ENCODE assay signal across 8 cellular contexts in genomic region chr14:95534299-95535225, GRCh38. TPM values are rescaled to one million over a fixed set of nuclear protein-coding genes. Genes with fewer than 3 reads are reported as not detected.
DNase-seq lines count a peak whose midpoint lies in the region; ATAC-seq and TF ChIP-seq lines count a peak whose summit lies in the region.

TSS of gene GLRX5 (plus strand) at chr14:95535050. CDS start at chr14:95535090, 40 bp downstream.

- H3K27ac Mint-ChIP-seq in activated T-helper 17 cell treated with anti-CD3 and anti-CD28 coated beads, Interleukin-2, amount 50 U/mL, for 72 hours = peak within 1 kb of the TSS; percentile 96
- H3K27ac Mint-ChIP-seq in naive B cell = peak within 1 kb of the TSS; percentile 91 to 99 (median 98)
- H3K27ac Mint-ChIP-seq in stimulated activated memory B cell treated with anti-CD40 and anti-IgM and Interleukin-4, amounts not matched to agents 10 μg/mL and 1 μg/mL and 100 μg/mL, for 72 hours = peak within 1 kb of the TSS; percentile 88

- no peaks in the 10 kb centered on the region for H3K27me3 Mint-ChIP-seq in activated T-helper 17 cell treated with anti-CD3 and anti-CD28 coated beads, Interleukin-2, amount 50 U/mL, for 72 hours
- H3K27me3 Mint-ChIP-seq in naive B cell = no peaks in the 10 kb centered on the region
- no peaks in the 10 kb centered on the region for H3K27me3 Mint-ChIP-seq in stimulated activated memory B cell treated with anti-CD40 and anti-IgM and Interleukin-4, amounts not matched to agents 10 μg/mL and 1 μg/mL and 100 μg/mL, for 72 hours

- H3K4me3 ChIP-seq in LNCaP clone FGC (ENCODE audit: low read depth, low read length) = peak within 1 kb of the TSS; percentile 83

- H3K36me3 Mint-ChIP-seq in activated T-helper 17 cell treated with anti-CD3 and anti-CD28 coated beads, Interleukin-2, amount 50 U/mL, for 72 hours (ENCODE audit: low read depth) = peaks cover 45% of the 10 kb centered on the region
- no peaks in the 10 kb centered on the region for H3K36me3 Mint-ChIP-seq in naive B cell
- H3K36me3 Mint-ChIP-seq in stimulated activated memory B cell treated with anti-CD40 and anti-IgM and Interleukin-4, amounts not matched to agents 10 μg/mL and 1 μg/mL and 100 μg/mL, for 72 hours = peaks cover 5% of the 10 kb centered on the region

- peak within 1 kb of the TSS; percentile 88 for H3K27ac ChIP-seq in RWPE1

- peak; percentile 91 for ATAC-seq in activated T-helper 17 cell treated with anti-CD3 and anti-CD28 coated beads, Interleukin-2, amount 50 U/mL, for 72 hours (replicated peaks)
- ATAC-seq in naive B cell (ENCODE audit: low read depth in 2 of 2) = peak; percentile 81 to 82
- peak; percentile 96 for ATAC-seq in stimulated activated memory B cell treated with anti-CD40 and anti-IgM and Interleukin-4, amounts not matched to agents 10 μg/mL and 1 μg/mL and 100 μg/mL, for 72 hours

- POLR2A ChIA-PET in RWPE1 (lab: Yijun Ruan, JAX; ENCODE audit: low non-redundant PET) = no interaction called here

- peak; percentile 100 for DNase-seq in Daoy (ENCODE audit: low read depth)
- DNase-seq in GOT3 (lab: John Stamatoyannopoulos, UW) = peak; percentile 90
- peak; percentile 100 for DNase-seq in LNCaP clone FGC (ENCODE audit: low read depth)
- peak; percentile 100 for DNase-seq in RWPE1 (ENCODE audit: low spot score)
- DNase-seq in fibroblast of gingiva (ENCODE audit: low read depth) = peak; percentile 100
- peak; percentile 99 for DNase-seq in naive B cell

- H3K4me1 Mint-ChIP-seq in activated T-helper 17 cell treated with anti-CD3 and anti-CD28 coated beads, Interleukin-2, amount 50 U/mL, for 72 hours = peaks cover 48% of the 10 kb centered on the region
- H3K4me1 Mint-ChIP-seq in naive B cell = peaks cover 41 to 62% (median 54%) of the 10 kb centered on the region in 3 donors
- H3K4me1 Mint-ChIP-seq in stimulated activated memory B cell treated with anti-CD40 and anti-IgM and Interleukin-4, amounts not matched to agents 10 μg/mL and 1 μg/mL and 100 μg/mL, for 72 hours = peaks cover 51% of the 10 kb centered on the region

- H3K4me3 Mint-ChIP-seq in activated T-helper 17 cell treated with anti-CD3 and anti-CD28 coated beads, Interleukin-2, amount 50 U/mL, for 72 hours = peak within 1 kb of the TSS; percentile 97
- H3K4me3 Mint-ChIP-seq in naive B cell = peak within 1 kb of the TSS; percentile 82 to 98 (median 94)
- H3K4me3 Mint-ChIP-seq in stimulated activated memory B cell treated with anti-CD40 and anti-IgM and Interleukin-4, amounts not matched to agents 10 μg/mL and 1 μg/mL and 100 μg/mL, for 72 hours = peak within 1 kb of the TSS; percentile 91

- H3K9me3 Mint-ChIP-seq in activated T-helper 17 cell treated with anti-CD3 and anti-CD28 coated beads, Interleukin-2, amount 50 U/mL, for 72 hours = no peaks in the 10 kb centered on the region
- H3K9me3 Mint-ChIP-seq in naive B cell = no peaks in the 10 kb centered on the region
- no peaks in the 10 kb centered on the region for H3K9me3 Mint-ChIP-seq in stimulated activated memory B cell treated with anti-CD40 and anti-IgM and Interleukin-4, amounts not matched to agents 10 μg/mL and 1 μg/mL and 100 μg/mL, for 72 hours

- no peak for TF ChIP-seq CTCF in LNCaP clone FGC (IDR thresholded peaks at IDR 0.05; ENCODE audit: control insufficient read depth, extremely low read depth, insufficient read depth)
- TF ChIP-seq CTCF in RWPE1 (conservative IDR thresholded peaks at IDR 0.05; ENCODE audit: low read depth) = no peak

- CTCF ChIA-PET in RWPE1 (lab: Yijun Ruan, JAX) = interaction anchor here (0.6 to 1.1 kb wide), 3 partner anchors 102 to 552 kb away, joined by 3 to 5 read pairs (median 4); no protein-coding TSS in a partner anchor

RNA-seq across cellular contexts. Expression of gene GLRX5, which starts in this region (rescaled TPM):
- 90.1 and 93.3 TPM in 2 replicates for total RNA-seq in Daoy (2014; rRNA removed; shearing (Covaris generic))
- total RNA-seq in activated T-helper 17 cell treated with anti-CD3 and anti-CD28 coated beads, Interleukin-2, amount 50 U/mL, for 72 hours = 10 to 100 TPM; 21.5 to 61.4 TPM
- polyA plus RNA-seq in naive B cell (ENCODE audit: low read depth in 6 of 6) = 10 to 100 TPM; 51.3 to 98.1 (median 62.4) TPM

Comparison
In these comparisons a context has a peak if more than half of its experiments do, and no peak if none do; other contexts are left out.
1. Peak in every context shown above with its lines: DNase-seq, ATAC-seq, H3K4me3 ChIP-seq and H3K27ac ChIP-seq.